Comparison of ENCODE assay signal across 21 cellular contexts in the genomic region with DNA sequence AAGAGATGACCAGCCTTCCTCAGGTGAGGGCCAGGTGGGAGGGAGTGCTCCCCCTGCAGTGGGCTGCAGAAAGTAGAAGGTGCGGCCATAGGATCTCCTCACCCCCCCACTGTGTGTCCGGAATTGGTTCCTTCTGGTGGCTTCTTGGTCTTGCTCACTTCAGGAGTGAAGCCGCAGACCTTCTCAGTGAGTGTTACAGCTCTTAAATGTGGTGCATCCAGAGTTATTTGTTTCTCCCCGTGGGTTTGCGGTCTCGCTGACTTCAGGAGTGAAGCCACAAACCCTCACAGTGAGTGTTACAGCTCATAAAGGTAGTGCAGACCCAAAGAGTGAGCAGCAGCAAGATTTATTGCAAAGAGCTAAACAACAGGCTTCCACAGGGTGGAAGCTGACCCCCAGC.
"Had no signal": no experiment of that assay in that cellular context is flagged by ENCODE, and none has a peak within 500 bp of the region (broad histone marks: within the 10 kb centered on the region; RNA-seq: fewer than 3 reads in every experiment).

No MANE protein-coding gene starts in this region.

- H3K4me3 Mint-ChIP-seq: IgD-negative memory B cell had no signal

- ATAC-seq: PC-3, SK-N-SH treated with all-trans-retinoic acid at 6 μM for 48 hours had no signal

- H3K4me3 ChIP-seq: SJCRH30 had no signal

- H3K36me3 ChIP-seq: SJCRH30 had no signal

- DNase-seq: KBM-7, MV-4-11, NCI-H1048, NCI-H1105, NCI-H1417, NCI-H1436 treated with DMSO at 0.1 percent for 48 hours, NCI-H1694, NCI-H187 treated with DMSO at 0.1 percent for 48 hours, NCI-H2029 treated with DMSO at 0.1 percent for 48 hours, NCI-H2171 treated with DMSO at 0.1 percent for 48 hours, NCI-H345, NCI-H446 treated with DMSO at 0.1 percent for 48 hours, NCI-H524, NCI-H526 treated with DMSO at 0.1 percent for 48 hours, NCI-H748 treated with DMSO at 0.1 percent for 48 hours, PC-3, SHP77 treated with DMSO at 0.1 percent for 48 hours, SJCRH30 had no signal

- H3K4me1 ChIP-seq: SJCRH30 had no signal

- H3K36me3 Mint-ChIP-seq: IgD-negative memory B cell had no signal

- H3K9me3 ChIP-seq: SJCRH30 had no signal

- H3K27ac Mint-ChIP-seq: IgD-negative memory B cell had no signal

- H3K27ac ChIP-seq: RWPE1, SJCRH30 had no signal

- H3K27me3 ChIP-seq: SJCRH30 had no signal
